ENCODE assay signal across 13 cellular contexts in the genomic region with DNA sequence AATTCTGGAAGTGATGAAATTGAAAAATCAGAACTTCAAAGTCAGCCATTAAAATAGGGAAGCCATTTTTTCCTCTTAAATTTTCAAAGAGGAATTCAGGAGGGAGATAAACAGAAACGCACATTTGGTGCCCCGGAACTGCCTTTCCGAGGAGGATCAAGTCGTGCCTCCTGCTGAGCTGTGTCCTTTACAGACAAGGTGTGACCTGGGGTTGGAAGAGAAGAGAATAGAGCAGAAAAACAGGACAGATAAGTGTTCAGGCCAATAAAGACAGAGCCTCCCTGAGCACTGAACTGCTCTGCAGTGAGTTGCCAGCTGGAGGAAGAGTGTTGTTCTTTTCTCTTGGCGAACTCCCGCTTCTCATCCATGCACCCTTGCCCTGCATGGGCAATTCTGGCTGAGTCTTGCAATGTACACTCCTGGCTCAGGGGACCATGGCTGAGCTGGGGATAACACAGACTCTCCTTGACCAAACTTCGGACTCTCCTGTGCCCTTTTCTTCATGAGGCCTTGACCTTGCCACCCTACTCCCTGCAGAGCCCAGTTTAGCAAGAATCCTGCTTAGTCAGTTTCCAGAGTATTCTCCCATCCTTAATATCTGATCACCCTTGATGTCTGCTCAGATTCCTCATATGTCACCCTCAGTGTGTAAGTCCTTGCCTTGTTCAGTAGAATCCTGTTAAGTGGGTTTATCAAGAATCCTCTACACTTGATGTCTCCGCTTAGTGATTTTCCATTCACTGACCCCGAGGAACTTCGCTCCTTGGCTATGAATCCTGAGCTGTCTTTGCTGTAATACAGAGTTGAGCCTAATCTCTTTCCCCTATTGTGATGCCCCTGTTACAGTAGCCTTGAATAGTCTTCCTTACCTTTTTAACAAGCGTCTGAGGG. TPM values are rescaled to one million over a fixed set of nuclear protein-coding genes. Genes with fewer than 3 reads are reported as not detected.
DNase-seq lines count a peak whose midpoint lies in the region; ATAC-seq and TF ChIP-seq lines count a peak whose summit lies in the region.
"Had no signal": no experiment of that assay in that cellular context is flagged by ENCODE, and none has a peak within 500 bp of the region (broad histone marks: within the 10 kb centered on the region; RNA-seq: fewer than 3 reads in every experiment).

No MANE protein-coding gene starts in this region.

- H3K4me1 ChIP-seq in OCI-LY3 (ENCODE audit: low read length) (no peaks in the 10 kb centered on the region), hepatocyte (ENCODE audit: insufficient read depth) (peaks cover 15% of the 10 kb centered on the region), psoas muscle (peaks cover 5% of the 10 kb centered on the region)
- H3K4me1 ChIP-seq in CD8-positive, alpha-beta memory T cell (ENCODE audit: insufficient read depth, low read length), result no peaks in the 10 kb centered on the region

- POLR2A ChIA-PET in CD8-positive, alpha-beta memory T cell (lab: Charles Lee), result no interaction called here

- H3K4me1 Mint-ChIP-seq in activated CD8-positive, alpha-beta memory T cell treated with anti-CD3 and anti-CD28 coated beads, Interleukin-2, amount 10 ng/mL, durations not matched to agents 7 days and 5 days, result no peaks in the 10 kb centered on the region
- no peaks in the 10 kb centered on the region for H3K4me1 Mint-ChIP-seq in CD8-positive, alpha-beta memory T cell

- no peaks in the 10 kb centered on the region for H3K9me3 Mint-ChIP-seq in activated CD8-positive, alpha-beta memory T cell treated with anti-CD3 and anti-CD28 coated beads, Interleukin-2, amount 10 ng/mL, durations not matched to agents 7 days and 5 days (ENCODE audit: low read depth)
- H3K9me3 Mint-ChIP-seq in CD8-positive, alpha-beta memory T cell, result peaks cover 0 to 4% (median 0%) of the 10 kb centered on the region in 5 donors

- H4K20me1 ChIP-seq in OCI-LY3 (ENCODE audit: insufficient read depth, low read length) (no peaks in the 10 kb centered on the region), hepatocyte (ENCODE audit: insufficient read depth, poor library complexity, severe bottlenecking) (no peaks in the 10 kb centered on the region)

- H2AFZ ChIP-seq in OCI-LY3 (ENCODE audit: low read depth, low read length) (peak overlapping the region; percentile 58; the same call in 1 of the 2 replicates), hepatocyte (peak overlapping the region; percentile 22)

- peak overlapping the region; percentile 63; the same call in 1 of the 2 replicates for H3K9ac ChIP-seq in OCI-LY3 (ENCODE audit: low read length)
- H3K9ac ChIP-seq: SK-N-SH had no signal

- no peak overlapping the region for H3K4me3 Mint-ChIP-seq in activated CD8-positive, alpha-beta memory T cell treated with anti-CD3 and anti-CD28 coated beads, Interleukin-2, amount 10 ng/mL, durations not matched to agents 7 days and 5 days
- peak overlapping the region in 1 of 7 donors; percentile 37 for H3K4me3 Mint-ChIP-seq in CD8-positive, alpha-beta memory T cell

- ATAC-seq in psoas muscle (no peak), GM21737 (IDR thresholded peaks at IDR 0.05; ENCODE audit: unreplicated experiment) (no peak), HG03135 (IDR thresholded peaks at IDR 0.05; ENCODE audit: unreplicated experiment) (no peak)
- ATAC-seq in activated CD8-positive, alpha-beta memory T cell treated with anti-CD3 and anti-CD28 coated beads, Interleukin-2, amount 10 ng/mL, durations not matched to agents 7 days and 5 days, result no peak

- H3K9me2 ChIP-seq in hepatocyte (replicated peaks; ENCODE audit: insufficient read depth), result no peaks in the 10 kb centered on the region
- H3K9me2 ChIP-seq: SK-N-SH had no signal

- intact Hi-C loops in psoas muscle (cut with DNase I), result no loop called here

- H3K27ac Mint-ChIP-seq in activated CD8-positive, alpha-beta memory T cell treated with anti-CD3 and anti-CD28 coated beads, Interleukin-2, amount 10 ng/mL, durations not matched to agents 7 days and 5 days, result no peak overlapping the region
- no peak overlapping the region for H3K27ac Mint-ChIP-seq in CD8-positive, alpha-beta memory T cell

- peaks cover 73% of the 10 kb centered on the region for H3K27me3 Mint-ChIP-seq in activated CD8-positive, alpha-beta memory T cell treated with anti-CD3 and anti-CD28 coated beads, Interleukin-2, amount 10 ng/mL, durations not matched to agents 7 days and 5 days
- peaks cover 21 to 53% of the 10 kb centered on the region in 2 donors for H3K27me3 Mint-ChIP-seq in CD8-positive, alpha-beta memory T cell

- H3K36me3 ChIP-seq in OCI-LY3 (replicated peaks; ENCODE audit: low read depth, low read length) (no peaks in the 10 kb centered on the region), hepatocyte (replicated peaks; ENCODE audit: insufficient read depth, low read depth) (no peaks in the 10 kb centered on the region), psoas muscle (ENCODE audit: insufficient read depth in 1 of 2, low read depth in 1 of 2) (peaks cover 0 to 34% of the 10 kb centered on the region in 2 donors)
- no peaks in the 10 kb centered on the region for H3K36me3 ChIP-seq in CD8-positive, alpha-beta memory T cell (ENCODE audit: insufficient read depth, low read length)

- no peak for DNase-seq in hepatocyte (ENCODE audit: low spot score)
- no peak for DNase-seq in psoas muscle
- DNase-seq in activated CD8-positive, alpha-beta memory T cell treated with anti-CD3 and anti-CD28 coated beads, Interleukin-2, amount 10 ng/mL, durations not matched to agents 7 days and 5 days, result no peak
- no peak for DNase-seq in CD8-positive, alpha-beta memory T cell
- DNase-seq: activated CD4-positive, alpha-beta T cell treated with anti-CD3 and anti-CD28 coated beads for 4 hours; central memory CD4-positive, alpha-beta T cell; erythroblast had no signal

- TF ChIP-seq CTCF in C4-2B (conservative IDR thresholded peaks at IDR 0.05) (no peak), OCI-LY3 (IDR thresholded peaks at IDR 0.05; ENCODE audit: low read depth, low read length) (no peak), hepatocyte (IDR thresholded peaks at IDR 0.05; ENCODE audit: poor library complexity) (no peak), psoas muscle (IDR thresholded peaks at IDR 0.05) (no peak)

- H3K4me3 ChIP-seq in OCI-LY3 (ENCODE audit: low read length) (peak overlapping the region; percentile 78), hepatocyte (no peak overlapping the region), psoas muscle (no peak overlapping the region)
- no peak overlapping the region for H3K4me3 ChIP-seq in CD8-positive, alpha-beta memory T cell (ENCODE audit: low read length)
- H3K4me3 ChIP-seq: K562 had no signal

- no peaks in the 10 kb centered on the region for H3K36me3 Mint-ChIP-seq in activated CD8-positive, alpha-beta memory T cell treated with anti-CD3 and anti-CD28 coated beads, Interleukin-2, amount 10 ng/mL, durations not matched to agents 7 days and 5 days
- H3K36me3 Mint-ChIP-seq in CD8-positive, alpha-beta memory T cell, result no peaks in the 10 kb centered on the region

- CTCF ChIA-PET in activated CD8-positive, alpha-beta memory T cell treated with anti-CD3 and anti-CD28 coated beads, Interleukin-2, amount 10 ng/mL, durations not matched to agents 7 days and 5 days (lab: Charles Lee), result interaction anchor here (1.6 to 1.7 kb wide), 2 partner anchors 10 to 13 kb away, joined by 3 to 7 read pairs; no protein-coding TSS in a partner anchor
- CTCF ChIA-PET in CD8-positive, alpha-beta memory T cell (lab: Charles Lee), result no interaction called here

- H3K4me2 ChIP-seq in OCI-LY3 (ENCODE audit: low read length) (peak overlapping the region; percentile 66), hepatocyte (peak overlapping the region; percentile 96)

- H3K27me3 ChIP-seq in OCI-LY3 (ENCODE audit: low read depth, low read length) (peaks cover 8% of the 10 kb centered on the region; the same call in 1 of the 2 replicates), hepatocyte (no peaks in the 10 kb centered on the region), psoas muscle (ENCODE audit: insufficient read depth in 3 of 3, low read length in 2 of 3) (no peaks in the 10 kb centered on the region)
- H3K27me3 ChIP-seq in CD8-positive, alpha-beta memory T cell (ENCODE audit: insufficient read depth, low read length, poor library complexity, severe bottlenecking), result no peaks in the 10 kb centered on the region

- WGBS in hepatocyte (ENCODE audit: low lambda C conversion rate, missing lambda C conversion rate), result 85% methylated on average over 11 of the region's 11 CpGs
- 80 to 90% (median 89%) methylated on average over 11 of the region's 11 CpGs for WGBS in psoas muscle, 3 donors

- H3K27ac ChIP-seq in C4-2B (peak overlapping the region; percentile 100), OCI-LY3 (ENCODE audit: low read length) (no peak overlapping the region), hepatocyte (peak overlapping the region; percentile 77), psoas muscle (peak overlapping the region; percentile 76)
- H3K27ac ChIP-seq in CD8-positive, alpha-beta memory T cell (ENCODE audit: low read depth, low read length), result no peak overlapping the region

- H3K79me2 ChIP-seq in OCI-LY3 (ENCODE audit: low read length) (no peaks in the 10 kb centered on the region), hepatocyte (no peaks in the 10 kb centered on the region)

- H3K9me3 ChIP-seq in OCI-LY3 (ENCODE audit: insufficient read depth, low read length) (no peaks in the 10 kb centered on the region), hepatocyte (ENCODE audit: low read depth) (no peaks in the 10 kb centered on the region), psoas muscle (no peaks in the 10 kb centered on the region)
- no peaks in the 10 kb centered on the region for H3K9me3 ChIP-seq in CD8-positive, alpha-beta memory T cell (ENCODE audit: low read length)
- H3K9me3 ChIP-seq: SK-N-SH had no signal

RNA-seq across cellular contexts. Expression of a gene that starts 1.3 kb away (rescaled TPM):
- total RNA-seq in hepatocyte, result 19.9 and 24.0 TPM in 2 replicates
- polyA plus RNA-seq in hepatocyte, result 11.9 and 15.8 TPM in 2 replicates
- 1 to 10 TPM; 2.7 to 6.4 (median 4.0) TPM for total RNA-seq in psoas muscle
- 1 to 10 TPM; 1.7 to 3.8 (median 2.7) TPM for polyA plus RNA-seq in psoas muscle
- not detected for total RNA-seq in activated CD8-positive, alpha-beta memory T cell treated with anti-CD3 and anti-CD28 coated beads, Interleukin-2, amount 10 ng/mL, durations not matched to agents 7 days and 5 days
- total RNA-seq in CD8-positive, alpha-beta memory T cell, result not detected
- not detected for polyA plus RNA-seq in CD8-positive, alpha-beta memory T cell

RNA-seq across cellular contexts. Expression of a gene that starts 37.3 kb away (rescaled TPM):
- 24.4 and 26.7 TPM in 2 replicates for total RNA-seq in hepatocyte
- polyA plus RNA-seq in hepatocyte, result 23.7 and 27.8 TPM in 2 replicates
- 10 to 100 TPM in 1 of 4 donors, 1 to 10 TPM in 3; 8.8 to 12.4 (median 9.5) TPM for total RNA-seq in psoas muscle
- polyA plus RNA-seq in psoas muscle, result 1 to 10 TPM; 4.1 to 5.7 (median 5.0) TPM
- total RNA-seq in activated CD8-positive, alpha-beta memory T cell treated with anti-CD3 and anti-CD28 coated beads, Interleukin-2, amount 10 ng/mL, durations not matched to agents 7 days and 5 days, result not detected
- total RNA-seq in CD8-positive, alpha-beta memory T cell, result not detected
- polyA plus RNA-seq in CD8-positive, alpha-beta memory T cell, result not detected

Comparison
In these comparisons a context has a peak if more than half of its experiments do, and no peak if none do; other contexts are left out.
1. H3K27ac ChIP-seq: peak in C4-2B (single experiment), hepatocyte (single experiment) and psoas muscle (single experiment); none in OCI-LY3 (single experiment) and CD8-positive, alpha-beta memory T cell (single experiment).
2. RNA of a gene that starts 37.3 kb away (total RNA-seq): 24.4 to 26.7 TPM in hepatocyte and 8.8 to 12.4 TPM in psoas muscle; not detected in activated CD8-positive, alpha-beta memory T cell treated with anti-CD3 and anti-CD28 coated beads, Interleukin-2, amount 10 ng/mL, durations not matched to agents 7 days and 5 days and not detected in CD8-positive, alpha-beta memory T cell; every median in the first group is over 4 times any median in the second.